ENCODE assay signal across 19 cellular contexts in genomic region chr2:168514692-168515091, GRCh38. TPM values are rescaled to one million over a fixed set of nuclear protein-coding genes. Genes with fewer than 3 reads are reported as not detected.
DNase-seq lines count a peak whose midpoint lies in the region; ATAC-seq and TF ChIP-seq lines count a peak whose summit lies in the region.
"Had no signal": no experiment of that assay in that cellular context is flagged by ENCODE, and none has a peak within 500 bp of the region (broad histone marks: within the 10 kb centered on the region; RNA-seq: fewer than 3 reads in every experiment).

No MANE protein-coding gene starts in this region.

- no peak for ATAC-seq in CD8-positive, alpha-beta T cell
- ATAC-seq in GM18909 (IDR thresholded peaks at IDR 0.05; ENCODE audit: poor library complexity, unreplicated experiment) (peak; percentile 50), HG03565 (IDR thresholded peaks at IDR 0.05; ENCODE audit: unreplicated experiment) (peak; percentile 26), GM19328 (IDR thresholded peaks at IDR 0.05; ENCODE audit: unreplicated experiment) (no peak)

- no peaks in the 10 kb centered on the region for H3K9me3 ChIP-seq in CD8-positive, alpha-beta T cell (ENCODE audit: low read length)
- H3K9me3 ChIP-seq: testis had no signal

- H3K27me3 Mint-ChIP-seq in CD8-positive, alpha-beta T cell (ENCODE audit: low read depth) = no peaks in the 10 kb centered on the region
- peaks cover 15% of the 10 kb centered on the region for H3K27me3 Mint-ChIP-seq in glutamatergic neuron (ENCODE audit: unreplicated experiment)

- H3K36me3 ChIP-seq in CD8-positive, alpha-beta T cell (ENCODE audit: insufficient read depth, low read length) = no peaks in the 10 kb centered on the region
- H3K36me3 ChIP-seq: cardiac muscle cell had no signal

- no peak for DNase-seq in CD8-positive, alpha-beta T cell
- no peak for DNase-seq in glutamatergic neuron
- DNase-seq in NCI-H2171 (lab: John Stamatoyannopoulos, UW) = no peak
- DNase-seq in midbrain (lab: John Stamatoyannopoulos, UW) = no peak
- DNase-seq in stimulated activated CD4-positive, alpha-beta T cell treated with anti-CD3 and anti-CD28 coated beads, Interleukin-15, amount 100 ng/mL, for 24 hours = no peak
- DNase-seq: activated CD4-positive, alpha-beta T cell treated with anti-CD3 and anti-CD28 coated beads, Interleukin-2, amount 50 U/mL, for 4 hours; activated CD8-positive, alpha-beta memory T cell treated with anti-CD3 and anti-CD28 coated beads, Interleukin-2, amount 50 U/mL, for 4 hours; activated effector memory CD4-positive, alpha-beta T cell treated with anti-CD3 and anti-CD28 coated beads, Interleukin-2, amount 50 U/mL, for 16 hours; dermis blood vessel endothelial cell; GOT3; NCI-H526 treated with DMSO at 0.1 percent for 48 hours; RPMI8226; stimulated activated CD4-positive, alpha-beta T cell treated with anti-CD3 and anti-CD28 coated beads, Interleukin-1b, Interleukin-23, amount 100 ng/mL, for 48 hours; testis had no signal

- POLR2A ChIA-PET in CD8-positive, alpha-beta T cell (lab: Charles Lee) = no interaction called here

- H3K27ac Mint-ChIP-seq in CD8-positive, alpha-beta T cell = peak overlapping the region; percentile 38
- H3K27ac Mint-ChIP-seq in glutamatergic neuron (ENCODE audit: unreplicated experiment) = peak overlapping the region; percentile 10

- peaks cover 59% of the 10 kb centered on the region for H3K4me1 Mint-ChIP-seq in CD8-positive, alpha-beta T cell (ENCODE audit: low read depth)
- peaks cover 62% of the 10 kb centered on the region for H3K4me1 Mint-ChIP-seq in glutamatergic neuron (ENCODE audit: low read depth, unreplicated experiment)

- intact Hi-C loops in CD8-positive, alpha-beta T cell (cut with DNase I, micrococcal nuclease) = no loop called here

- H3K27ac ChIP-seq in CD8-positive, alpha-beta T cell (ENCODE audit: low read depth, low read length) = no peak overlapping the region
- H3K27ac ChIP-seq: cardiac muscle cell had no signal

- peaks cover 3% of the 10 kb centered on the region for H3K36me3 Mint-ChIP-seq in CD8-positive, alpha-beta T cell
- H3K36me3 Mint-ChIP-seq in glutamatergic neuron (ENCODE audit: unreplicated experiment) = no peaks in the 10 kb centered on the region

- CTCF ChIA-PET in CD8-positive, alpha-beta T cell (lab: Charles Lee) = interaction anchor here (1.6 kb wide), 1 partner anchor 11 kb away, joined by 6 read pairs; no protein-coding TSS in a partner anchor

- H3K9me3 Mint-ChIP-seq in CD8-positive, alpha-beta T cell = no peaks in the 10 kb centered on the region
- H3K9me3 Mint-ChIP-seq in glutamatergic neuron (ENCODE audit: unreplicated experiment) = peaks cover 13% of the 10 kb centered on the region
- H3K9me3 Mint-ChIP-seq: neural crest cell had no signal

- peaks cover 3% of the 10 kb centered on the region for H3K4me1 ChIP-seq in CD8-positive, alpha-beta T cell (ENCODE audit: insufficient read depth, low read length)
- H3K4me1 ChIP-seq: testis had no signal

- H3K4me3 Mint-ChIP-seq in CD8-positive, alpha-beta T cell = no peak overlapping the region
- no peak overlapping the region for H3K4me3 Mint-ChIP-seq in glutamatergic neuron (ENCODE audit: unreplicated experiment)
- H3K4me3 Mint-ChIP-seq: neural crest cell had no signal

- H3K4me3 ChIP-seq in CD8-positive, alpha-beta T cell (ENCODE audit: low read depth, low read length) = no peak overlapping the region
- H3K4me3 ChIP-seq: cardiac muscle cell, testis had no signal

- TF ChIP-seq CTCF in CD8-positive, alpha-beta T cell (IDR thresholded peaks at IDR 0.05) = no peak
- TF ChIP-seq CTCF in glutamatergic neuron (IDR thresholded peaks at IDR 0.05; ENCODE audit: partially characterized antibody, unreplicated experiment) = no peak

- H3K27me3 ChIP-seq in CD8-positive, alpha-beta T cell (ENCODE audit: insufficient read depth, low read length) = no peaks in the 10 kb centered on the region
- H3K27me3 ChIP-seq: cardiac muscle cell, testis had no signal

RNA-seq across cellular contexts. Expression of gene CERS6, which starts 58.6 kb away (rescaled TPM):
- total RNA-seq in CD8-positive, alpha-beta T cell = 10 to 100 TPM; 17.9 to 18.5 TPM
- total RNA-seq in glutamatergic neuron (ENCODE audit: unreplicated experiment) = 143 TPM

Comparison
In these comparisons a context has a peak if more than half of its experiments do, and no peak if none do; other contexts are left out.
1. ATAC-seq: peak in GM18909 (single experiment) and HG03565 (single experiment); none in CD8-positive, alpha-beta T cell (single experiment) and GM19328 (single experiment).